Comparison of ENCODE assay signal across 8 cellular contexts in genomic region chr6:27831434-27832081, GRCh38.
A peak's percentile ranks its signal among the peaks of the same experiment; 100 is the strongest.
DNase-seq lines count a peak whose midpoint lies in the region; ATAC-seq, FAIRE-seq and TF ChIP-seq lines count a peak whose summit lies in the region.
"Not testable (repeated sequence)": the region's sequence is repeated elsewhere in the genome, so short reads cannot be mapped to it uniquely, and the experiment has no call there.

No MANE protein-coding gene starts in this region.

- H3K4me1 Mint-ChIP-seq in astrocyte (ENCODE audit: low read depth, unreplicated experiment): peaks cover 10% of the 10 kb centered on the region

- not testable (repeated sequence) for H3K9me3 ChIP-seq in A673 (ENCODE audit: low read depth, low read length, poor library complexity, severe bottlenecking); astrocyte (ENCODE audit: insufficient read depth, low read depth, low read length); right cardiac atrium (ENCODE audit: control insufficient read depth, low read length)

- TSS peak; percentile 59 for BruUV-seq in A673 (replicated peaks; lab: Mats Ljungman, UMichigan)

- not testable (repeated sequence) for H3K27me3 ChIP-seq in A673 (replicated peaks; ENCODE audit: insufficient read depth, low read depth, low read length, poor library complexity); astrocyte (ENCODE audit: insufficient read depth, low read length); right cardiac atrium (ENCODE audit: control insufficient read depth, insufficient read depth)

- intact Hi-C loops in A673 (cut with micrococcal nuclease; ENCODE audit: unreplicated experiment): not testable (repeated sequence)
- intact Hi-C loops in right cardiac atrium (cut with DNase I): loop anchor here in 1 of 4 donors (10.0 kb wide), 1 partner anchor 63 kb away; a partner anchor contains a TSS

- not testable (repeated sequence) for TF ChIP-seq CTCF in A673 (conservative IDR thresholded peaks at IDR 0.05; ENCODE audit: low read depth, low read length); astrocyte (IDR thresholded peaks at IDR 0.05; ENCODE audit: insufficient read depth, low read depth, low read length); retinal pigment epithelial cell (conservative IDR thresholded peaks at IDR 0.05; ENCODE audit: low read depth, low read length)

- in situ Hi-C loops in GM18951 (cut with MboI; ENCODE audit: low sequenced_read_pairs, unreplicated experiment): loop anchor here (5.0 kb wide), 1 partner anchor 36 kb away; a partner anchor contains a TSS

- peak overlapping the region; percentile 91 for H3K4me2 ChIP-seq in astrocyte (ENCODE audit: low read length)

- peak overlapping the region; percentile 63 for H3K4me3 ChIP-seq in A673 (ENCODE audit: low read depth, low read length, poor library complexity, severe bottlenecking)
- H3K4me3 ChIP-seq in astrocyte (ENCODE audit: insufficient read depth, low read depth, low read length): peak overlapping the region; percentile 76
- H3K4me3 ChIP-seq in right cardiac atrium (ENCODE audit: low read length): peak overlapping the region; percentile 50
- H3K4me3 ChIP-seq in retinal pigment epithelial cell (ENCODE audit: low read length): peak overlapping the region; percentile 50

- peak overlapping the region; percentile 89 for H3K4me3 Mint-ChIP-seq in astrocyte (ENCODE audit: unreplicated experiment)

- H3K36me3 Mint-ChIP-seq in astrocyte (ENCODE audit: low read depth, unreplicated experiment): not testable (repeated sequence)

- not testable (repeated sequence) for H4K20me1 ChIP-seq in astrocyte (ENCODE audit: insufficient read depth, low read length)

- WGBS in right cardiac atrium: 5% methylated on average over 20 of the region's 26 CpGs

- peak overlapping the region; percentile 94 for H3K9ac ChIP-seq in astrocyte (ENCODE audit: low read length)

- peaks cover 22% of the 10 kb centered on the region for H3K79me2 ChIP-seq in astrocyte (ENCODE audit: insufficient read depth, low read length)

- not testable (repeated sequence) for H3K27me3 Mint-ChIP-seq in astrocyte (ENCODE audit: low read depth, unreplicated experiment)

- H3K4me1 ChIP-seq in A673 (ENCODE audit: insufficient read depth, low read length, poor library complexity, severe bottlenecking); right cardiac atrium (ENCODE audit: control insufficient read depth, insufficient read depth, low read length): not testable (repeated sequence)
- peaks cover 12% of the 10 kb centered on the region for H3K4me1 ChIP-seq in astrocyte (ENCODE audit: insufficient read depth, low read length)

- ATAC-seq in HG03045 (IDR thresholded peaks at IDR 0.05; ENCODE audit: unreplicated experiment) (peak; percentile 84), right cardiac atrium (peak; percentile 94 to 97)

- not testable (repeated sequence) for H3K9me3 Mint-ChIP-seq in astrocyte (ENCODE audit: unreplicated experiment)

- not testable (repeated sequence) for FAIRE-seq in astrocyte (lab: Jason Lieb, UNC)

- CTCF ChIA-PET in A673 (lab: Charles Lee): not testable (repeated sequence)

- not testable (repeated sequence) for H3K36me3 ChIP-seq in A673 (ENCODE audit: insufficient read depth, low read length, poor library complexity, severe bottlenecking); astrocyte (ENCODE audit: insufficient read depth, low read length)

- DNase-seq in A673 (ENCODE audit: low spot score): peak; percentile 76
- DNase-seq in NCI-H2029 (lab: John Stamatoyannopoulos, UW): peak; percentile 74
- DNase-seq in T-helper 2 cell: peak in 3 of 5 experiments; percentile 59 to 87 (median 70)
- DNase-seq in astrocyte (ENCODE audit: low read depth); retinal pigment epithelial cell (ENCODE audit: low read depth): not testable (repeated sequence)
- DNase-seq in right cardiac atrium: peak; percentile 75 to 81 (median 79)

- H3K27ac ChIP-seq in A673 (ENCODE audit: low read depth, low read length, poor library complexity, severe bottlenecking): peak overlapping the region; percentile 69
- peak overlapping the region; percentile 42 for H3K27ac ChIP-seq in astrocyte (ENCODE audit: low read depth, low read length)
- not testable (repeated sequence) for H3K27ac ChIP-seq in right cardiac atrium (ENCODE audit: low read length)

- TF ChIP-seq POLR2A in GM18951 (IDR thresholded peaks at IDR 0.05; ENCODE audit: extremely low read depth, insufficient read depth, insufficient read length): peak; percentile 65

- H3K27ac Mint-ChIP-seq in astrocyte (ENCODE audit: unreplicated experiment): peak overlapping the region; percentile 5

- POLR2A ChIA-PET in A673 (lab: Charles Lee; ENCODE audit: low non-redundant PET): interaction anchor here (0.6 kb wide), 1 partner anchor 59 kb away, joined by 7 read pairs; no protein-coding TSS in a partner anchor

- H2AFZ ChIP-seq in astrocyte (ENCODE audit: low read depth, low read length): peak overlapping the region; percentile 59
